29 cellular contexts compared by ENCODE assay signal in genomic region chr17:46788796-46789195, GRCh38. TPM values are rescaled to one million over a fixed set of nuclear protein-coding genes. Genes with fewer than 3 reads are reported as not detected.
"Had no signal": no experiment of that assay in that cellular context is flagged by ENCODE, and none has a peak within 500 bp of the region (broad histone marks: within the 10 kb centered on the region; RNA-seq: fewer than 3 reads in every experiment).

No MANE protein-coding gene starts in this region.

- H3K36me3 ChIP-seq: ascending aorta, Peyer's patch, SJCRH30 had no signal

- H3K27ac Mint-ChIP-seq: activated CD8-positive, alpha-beta T cell treated with anti-CD3 and anti-CD28 coated beads for 36 hours; activated naive CD4-positive, alpha-beta T cell treated with anti-CD3 and anti-CD28 coated beads, Interleukin-2, amount 50 U/mL, for 72 hours; activated naive CD8-positive, alpha-beta T cell treated with anti-CD3 and anti-CD28 coated beads, Interleukin-2, amount 50 U/mL, for 24 hours; activated T-helper 1 cell treated with anti-CD3 and anti-CD28 coated beads, Interleukin-12 subunit alpha, Interleukin-12 subunit beta, Interleukin-2, Interleukin-4 antibody, amounts not matched to agents 30 ng/mL and 10 ng/mL and 1 ng/mL, durations not matched to agents 14 hours and 24 hours and 36 hours had no signal

- H3K9me3 ChIP-seq: body of pancreas, Peyer's patch, SJCRH30, SK-N-SH had no signal

- H3K9me3 Mint-ChIP-seq: activated CD8-positive, alpha-beta T cell treated with anti-CD3 and anti-CD28 coated beads for 36 hours; activated naive CD4-positive, alpha-beta T cell treated with anti-CD3 and anti-CD28 coated beads, Interleukin-2, amount 50 U/mL, for 72 hours; activated naive CD8-positive, alpha-beta T cell treated with anti-CD3 and anti-CD28 coated beads, Interleukin-2, amount 50 U/mL, for 24 hours; activated T-helper 1 cell treated with anti-CD3 and anti-CD28 coated beads, Interleukin-12 subunit alpha, Interleukin-12 subunit beta, Interleukin-2, Interleukin-4 antibody, amounts not matched to agents 30 ng/mL and 10 ng/mL and 1 ng/mL, durations not matched to agents 14 hours and 24 hours and 36 hours had no signal

- H3K27ac ChIP-seq: ascending aorta, body of pancreas, Peyer's patch, RWPE1, SJCRH30, VCaP had no signal

- H3K4me1 Mint-ChIP-seq: activated naive CD8-positive, alpha-beta T cell treated with anti-CD3 and anti-CD28 coated beads, Interleukin-2, amount 50 U/mL, for 24 hours had no signal

- H3K36me3 Mint-ChIP-seq: activated naive CD4-positive, alpha-beta T cell treated with anti-CD3 and anti-CD28 coated beads, Interleukin-2, amount 50 U/mL, for 72 hours had no signal

- H3K27me3 ChIP-seq: ascending aorta, body of pancreas had no signal

- ATAC-seq: activated CD8-positive, alpha-beta T cell treated with anti-CD3 and anti-CD28 coated beads for 36 hours; activated naive CD4-positive, alpha-beta T cell treated with anti-CD3 and anti-CD28 coated beads, Interleukin-2, amount 50 U/mL, for 72 hours; activated naive CD8-positive, alpha-beta T cell treated with anti-CD3 and anti-CD28 coated beads, Interleukin-2, amount 50 U/mL, for 24 hours; body of pancreas had no signal

- DNase-seq: activated CD4-positive, alpha-beta T cell treated with anti-CD3 and anti-CD28 coated beads for 4 hours; activated CD8-positive, alpha-beta memory T cell treated with anti-CD3 and anti-CD28 coated beads, Interleukin-2, amount 50 U/mL, for 48 hours; activated CD8-positive, alpha-beta T cell treated with anti-CD3 and anti-CD28 coated beads for 36 hours; activated effector memory CD4-positive, alpha-beta T cell treated with anti-CD3 and anti-CD28 coated beads, Interleukin-2, amount 50 U/mL, for 16 hours; activated naive CD4-positive, alpha-beta T cell treated with Interleukin-2 at 50 U/mL for 16 hours; activated naive CD8-positive, alpha-beta T cell treated with anti-CD3 and anti-CD28 coated beads, Interleukin-2, amount 50 U/mL, for 24 hours; activated T-cell treated with anti-CD3 and anti-CD28 coated beads, Interleukin-2, amount 50 U/mL, for 1 hour; amniotic stem cell; body of pancreas; central memory CD4-positive, alpha-beta T cell; Kasumi-1; KBM-7; NCI-H1105 treated with DMSO at 0.1 percent for 48 hours; NCI-H1694; NCI-H2029; NCI-H526; NCI-H82; OCI-M1; Peyer's patch; Right ventricle myocardium superior; SJCRH30; SK-N-SH; T-helper 1 cell had no signal

- H3K4me3 Mint-ChIP-seq: activated CD8-positive, alpha-beta T cell treated with anti-CD3 and anti-CD28 coated beads for 36 hours; activated naive CD8-positive, alpha-beta T cell treated with anti-CD3 and anti-CD28 coated beads, Interleukin-2, amount 50 U/mL, for 24 hours; activated T-helper 1 cell treated with anti-CD3 and anti-CD28 coated beads, Interleukin-12 subunit alpha, Interleukin-12 subunit beta, Interleukin-2, Interleukin-4 antibody, amounts not matched to agents 30 ng/mL and 10 ng/mL and 1 ng/mL, durations not matched to agents 14 hours and 24 hours and 36 hours had no signal

- H3K4me3 ChIP-seq: ascending aorta, body of pancreas, Peyer's patch, SJCRH30 had no signal

- H3K4me1 ChIP-seq: ascending aorta, Peyer's patch, SJCRH30 had no signal

RNA-seq across cellular contexts. Expression of gene WNT3, which starts 29.7 kb away (rescaled TPM):
- total RNA-seq: ascending aorta; T-helper 2 cell treated with Interferon-gamma antibody and Interleukin-4, amounts not matched to agents 100 ng/mL and 5 ng/mL, for 36 hours had no signal
